ENCODE assay signal across 22 cellular contexts in genomic region chr5:72252574-72253155, GRCh38.
DNase-seq lines count a peak whose midpoint lies in the region; ATAC-seq, FAIRE-seq and TF ChIP-seq lines count a peak whose summit lies in the region.
"Had no signal": no experiment of that assay in that cellular context is flagged by ENCODE, and none has a peak within 500 bp of the region (broad histone marks: within the 10 kb centered on the region; RNA-seq: fewer than 3 reads in every experiment).

No MANE protein-coding gene starts in this region.

- H3K4me3 ChIP-seq in mammary epithelial cell (replicated peaks in 1 of 3; ENCODE audit: insufficient read depth in 1 of 3, low read depth in 2 of 3, low read length in 3 of 3) = no peak overlapping the region
- H3K4me3 ChIP-seq in HepG2 (replicated peaks in 1 of 3; ENCODE audit: insufficient read depth in 1 of 3, low read depth in 2 of 3, low read length in 3 of 3) = no peak overlapping the region
- H3K4me3 ChIP-seq in right atrium auricular region = no peak overlapping the region
- H3K4me3 ChIP-seq: left lung had no signal

- no TSS peak for BruUV-seq in MCF 10A (replicated peaks; lab: Mats Ljungman, UMichigan)
- no TSS peak for BruUV-seq in mammary epithelial cell (replicated peaks; lab: Mats Ljungman, UMichigan)
- BruUV-seq in HepG2 (replicated peaks; lab: Mats Ljungman, UMichigan) = no TSS peak

- no peak for TF ChIP-seq POLR2A in HepG2 (IDR thresholded peaks at IDR 0.05; ENCODE audit: insufficient read depth in 1 of 2, low read depth in 2 of 2, low read length in 2 of 2)

- H3K4me1 Mint-ChIP-seq in MCF 10A (ENCODE audit: insufficient read depth, unreplicated experiment) = peaks cover 17% of the 10 kb centered on the region

- H3K79me2 ChIP-seq in mammary epithelial cell (ENCODE audit: insufficient read depth, low read length) (peaks cover 9% of the 10 kb centered on the region), HepG2 (ENCODE audit: insufficient read depth, low read length) (peaks cover 5% of the 10 kb centered on the region)

- intact Hi-C loops in MCF 10A (cut with micrococcal nuclease) = no loop called here
- intact Hi-C loops in mammary epithelial cell (cut with micrococcal nuclease) = no loop called here
- intact Hi-C loops in HepG2 (cut with micrococcal nuclease; ENCODE audit: unreplicated experiment) = no loop called here
- intact Hi-C loops in posterior cingulate gyrus (cut with DNase I) = no loop called here

- TF ChIP-seq RAD21 in HepG2 (CRISPR knock-in tag; IDR thresholded peaks at IDR 0.05) = no peak

- peak; percentile 66 for DNase-seq in MCF 10A (ENCODE audit: unreplicated experiment)
- no peak for DNase-seq in mammary epithelial cell
- peak; percentile 68 to 88 for DNase-seq in cerebellar nuclear complex (lab: John Stamatoyannopoulos, UW)
- DNase-seq in HepG2 (ENCODE audit: low spot score) = no peak
- DNase-seq in posterior cingulate gyrus = no peak
- no peak for DNase-seq in right atrium auricular region (ENCODE audit: low spot score)
- no peak for DNase-seq in hepatic stellate cell (ENCODE audit: low spot score)
- DNase-seq: activated CD4-positive, CD25-positive, alpha-beta regulatory T cell treated with anti-CD3 and anti-CD28 coated beads, Interleukin-2, amount 50 U/mL, for 72 hours; GDM1; left lung; naive thymus-derived CD4-positive, alpha-beta T cell; NCI-H1694 treated with DMSO at 0.1 percent for 48 hours; RPMI8226; stimulated activated CD4-positive, alpha-beta T cell treated with anti-CD3 and anti-CD28 coated beads, Interleukin-2, amount 100 ng/mL, for 48 hours; trophoblast cell had no signal

- in situ Hi-C loops in mammary epithelial cell (cut with MboI; ENCODE audit: low sequenced_read_pairs in 2 of 2) = loop anchor here in 1 of 2 donors (25.0 kb wide), 1 partner anchor 115 kb away; no protein-coding TSS in a partner anchor
- in situ Hi-C loops in HepG2 (cut with HindIII; ENCODE audit: extremely low pct_ligation_motif_present, low pct_unique_long_range_greater_than_20kb) = no loop called here

- TF ChIP-seq CTCF in MCF 10A (IDR thresholded peaks at IDR 0.05; ENCODE audit: unreplicated experiment) = no peak
- TF ChIP-seq CTCF in mammary epithelial cell (conservative IDR thresholded peaks at IDR 0.05 in 1 of 2, IDR thresholded peaks at IDR 0.05 in 1 of 2; ENCODE audit: extremely low read depth in 1 of 2, insufficient read depth in 1 of 2, low read depth in 1 of 2, low read length in 2 of 2) = no peak
- no peak for TF ChIP-seq CTCF in HepG2 (CRISPR knock-in tag; IDR thresholded peaks at IDR 0.05)
- TF ChIP-seq CTCF in right atrium auricular region (IDR thresholded peaks at IDR 0.05) = no peak

- no peaks in the 10 kb centered on the region for H3K27me3 Mint-ChIP-seq in MCF 10A (ENCODE audit: insufficient read depth, unreplicated experiment)
- H3K27me3 Mint-ChIP-seq: central memory CD8-positive, alpha-beta T cell; naive thymus-derived CD4-positive, alpha-beta T cell had no signal

- H3K9ac ChIP-seq in mammary epithelial cell (ENCODE audit: insufficient read depth, low read length) (no peak overlapping the region), HepG2 (ENCODE audit: insufficient read depth, low read depth, low read length) (no peak overlapping the region)

- dilution Hi-C loops in mammary epithelial cell (cut with HindIII; ENCODE audit: low sequenced_read_pairs) = no loop called here

- CTCF ChIA-PET in MCF 10A (lab: Yijun Ruan, JAX) = no interaction called here
- CTCF ChIA-PET in mammary epithelial cell (lab: Charles Lee; ENCODE audit: low non-redundant PET) = no interaction called here
- CTCF ChIA-PET in HepG2 (lab: Yijun Ruan, JAX; ENCODE audit: low intra/inter-chr PET ratio, low total read pairs) = no interaction called here

- H4K20me1 ChIP-seq in mammary epithelial cell (ENCODE audit: insufficient read depth, low read length) (no peaks in the 10 kb centered on the region), HepG2 (ENCODE audit: insufficient read depth, low read length) (no peaks in the 10 kb centered on the region)

- no peak overlapping the region for H3K4me3 Mint-ChIP-seq in MCF 10A (ENCODE audit: unreplicated experiment)
- H3K4me3 Mint-ChIP-seq: central memory CD8-positive, alpha-beta T cell; naive thymus-derived CD4-positive, alpha-beta T cell; T-helper 1 cell treated with Interleukin-12 subunit alpha and Interleukin-12 subunit beta and Interleukin-4 antibody, amounts not matched to agents 30 μg/mL and 1 μg/mL, for 36 hours had no signal

- H3K4me1 ChIP-seq in mammary epithelial cell (ENCODE audit: insufficient read depth, low read length) (peaks cover 11% of the 10 kb centered on the region), HepG2 (ENCODE audit: insufficient read depth, low read length) (peaks cover 50% of the 10 kb centered on the region), right atrium auricular region (peaks cover 0 to 45% of the 10 kb centered on the region in 2 donors)

- WGBS in mammary epithelial cell (ENCODE audit: low coverage, missing lambda C conversion rate) = 84% methylated on average over 5 of the region's 5 CpGs
- WGBS in HepG2 (ENCODE audit: low lambda C conversion rate) = 97% methylated on average over 5 of the region's 5 CpGs

- peak overlapping the region; percentile 52 for H3K27ac Mint-ChIP-seq in MCF 10A (ENCODE audit: low read depth, unreplicated experiment)
- H3K27ac Mint-ChIP-seq: activated naive CD4-positive, alpha-beta T cell treated with anti-CD3 and anti-CD28 coated beads, Interleukin-2, amount 50 U/mL, for 72 hours; T-helper 1 cell treated with Interleukin-12 subunit alpha and Interleukin-12 subunit beta and Interleukin-4 antibody, amounts not matched to agents 30 μg/mL and 1 μg/mL, for 36 hours had no signal

- H3K36me3 Mint-ChIP-seq in MCF 10A (ENCODE audit: insufficient read depth, unreplicated experiment) = peaks cover 14% of the 10 kb centered on the region

- POLR2A ChIA-PET in MCF 10A (lab: Yijun Ruan, JAX) (no interaction called here), HepG2 (lab: Yijun Ruan, JAX) (no interaction called here)

- no peak for FAIRE-seq in HepG2 (lab: Jason Lieb, UNC)
- FAIRE-seq: A204.1, GM18507, H1 had no signal

- H3K27me3 ChIP-seq in mammary epithelial cell (ENCODE audit: insufficient read depth, low read length) (no peaks in the 10 kb centered on the region), HepG2 (ENCODE audit: control insufficient read depth in 1 of 2, insufficient read depth in 2 of 2, low read length in 2 of 2) (no peaks in the 10 kb centered on the region), right atrium auricular region (no peaks in the 10 kb centered on the region)
- H3K27me3 ChIP-seq: left lung had no signal

- H3K9me3 Mint-ChIP-seq in MCF 10A (ENCODE audit: unreplicated experiment) = no peaks in the 10 kb centered on the region
- H3K9me3 Mint-ChIP-seq: activated naive CD4-positive, alpha-beta T cell treated with anti-CD3 and anti-CD28 coated beads, Interleukin-2, amount 50 U/mL, for 72 hours; central memory CD8-positive, alpha-beta T cell; naive thymus-derived CD4-positive, alpha-beta T cell; T-helper 1 cell treated with Interleukin-12 subunit alpha and Interleukin-12 subunit beta and Interleukin-4 antibody, amounts not matched to agents 30 μg/mL and 1 μg/mL, for 36 hours had no signal

- no peak overlapping the region for H3K27ac ChIP-seq in mammary epithelial cell (ENCODE audit: insufficient read depth, low read depth, low read length)
- H3K27ac ChIP-seq in HepG2 (ENCODE audit: extremely low read length, insufficient read depth, low read length) = no peak overlapping the region
- H3K27ac ChIP-seq in right atrium auricular region = peak overlapping the region in 1 of 2 donors; percentile 43
- H3K27ac ChIP-seq: left lung had no signal

- no peak overlapping the region for H3K4me2 ChIP-seq in mammary epithelial cell (ENCODE audit: insufficient read depth, low read depth, low read length)
- no peak overlapping the region for H3K4me2 ChIP-seq in HepG2 (ENCODE audit: low read depth, low read length)

- H2AFZ ChIP-seq in mammary epithelial cell (ENCODE audit: low read depth, low read length) = no peak overlapping the region
- no peak overlapping the region for H2AFZ ChIP-seq in HepG2 (ENCODE audit: low read length)

- H3K36me3 ChIP-seq in mammary epithelial cell (ENCODE audit: insufficient read depth, low read length) (no peaks in the 10 kb centered on the region), HepG2 (replicated peaks in 1 of 2; ENCODE audit: control insufficient read depth in 1 of 2, insufficient read depth in 2 of 2, low read length in 2 of 2) (peaks cover 0 to 8% of the 10 kb centered on the region in 2 experiments; a peak in 3 of 5 replicates), right atrium auricular region (no peaks in the 10 kb centered on the region)
- H3K36me3 ChIP-seq: left lung had no signal

- no peaks in the 10 kb centered on the region for H3K9me3 ChIP-seq in mammary epithelial cell (replicated peaks; ENCODE audit: insufficient read depth, low read length)
- H3K9me3 ChIP-seq in HepG2 (ENCODE audit: low read length) = no peaks in the 10 kb centered on the region
- no peaks in the 10 kb centered on the region for H3K9me3 ChIP-seq in right atrium auricular region
- H3K9me3 ChIP-seq: left lung had no signal

- ATAC-seq in HepG2 (no peak), GM21576 (IDR thresholded peaks at IDR 0.05; ENCODE audit: unreplicated experiment) (no peak)
- ATAC-seq: activated naive CD4-positive, alpha-beta T cell treated with anti-CD3 and anti-CD28 coated beads, Interleukin-2, amount 50 U/mL, for 72 hours; left lung; naive thymus-derived CD4-positive, alpha-beta T cell had no signal

- TF ChIP-seq EP300 in HepG2 (IDR thresholded peaks at IDR 0.05; ENCODE audit: low read depth in 2 of 2, low read length in 2 of 2) = no peak
- no peak for TF ChIP-seq EP300 in HepG2 (CRISPR knock-in tag; IDR thresholded peaks at IDR 0.05; ENCODE audit: borderline replicate concordance)

TF ChIP-seq in HepG2, 621 proteins besides CTCF, POLR2A, EP300 and RAD21:
- TF ChIP-seq HNF4A (CRISPR knock-in tag; IDR thresholded peaks at IDR 0.05) (0 out of 2 replicates have a peak, but pooled peaks have one; percentile 17), ZBTB26 (CRISPR knock-in tag; IDR thresholded peaks at IDR 0.05; ENCODE audit: borderline replicate concordance) (peak; percentile 98), PPARG (CRISPR knock-in tag; conservative IDR thresholded peaks at IDR 0.05) (no peak)

Comparison
In these comparisons a context has a peak if more than half of its experiments do, and no peak if none do; other contexts are left out.
1. DNase-seq: peak in MCF 10A (single experiment) and cerebellar nuclear complex (2 of 2); none in mammary epithelial cell (single experiment), HepG2 (single experiment), posterior cingulate gyrus (0 of 10), right atrium auricular region (single experiment) and hepatic stellate cell (single experiment).